ENCODE assay signal across 21 cellular contexts in the genomic region with DNA sequence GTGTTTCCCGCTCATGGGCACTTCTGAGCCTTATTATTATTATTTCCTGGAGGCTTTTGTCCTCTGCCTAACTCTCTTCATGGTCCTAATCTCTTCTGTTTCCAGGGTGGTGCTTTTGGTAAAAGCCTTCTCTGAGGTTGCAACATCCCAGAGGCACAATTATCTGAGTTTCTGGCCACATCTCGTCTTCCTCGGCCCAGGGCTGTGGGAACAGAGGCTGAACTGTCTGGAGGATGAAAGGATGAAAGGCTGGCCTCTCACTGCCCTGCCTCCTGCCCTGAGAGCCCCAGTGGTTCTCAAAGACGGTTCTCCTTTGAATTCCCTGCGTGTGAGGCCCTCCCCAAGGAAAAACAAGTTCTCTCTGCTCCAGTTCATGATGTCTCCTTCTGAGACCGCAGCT. TPM values are rescaled to one million over a fixed set of nuclear protein-coding genes. Genes with fewer than 3 reads are reported as not detected.
DNase-seq lines count a peak whose midpoint lies in the region; ATAC-seq and TF ChIP-seq lines count a peak whose summit lies in the region.
"Had no signal": no experiment of that assay in that cellular context is flagged by ENCODE, and none has a peak within 500 bp of the region (broad histone marks: within the 10 kb centered on the region; RNA-seq: fewer than 3 reads in every experiment).

No MANE protein-coding gene starts in this region.

- no peak for TF ChIP-seq CTCF in activated CD8-positive, alpha-beta T cell treated with anti-CD3 and anti-CD28 coated beads for 36 hours (IDR thresholded peaks at IDR 0.05)
- TF ChIP-seq CTCF in upper lobe of left lung (IDR thresholded peaks at IDR 0.05): no peak
- no peak for TF ChIP-seq CTCF in Peyer's patch (IDR thresholded peaks at IDR 0.05)

- no peaks in the 10 kb centered on the region for H3K27me3 Mint-ChIP-seq in activated CD8-positive, alpha-beta T cell treated with anti-CD3 and anti-CD28 coated beads, Interleukin-2, amount 10 ng/mL, durations not matched to agents 7 days and 5 days (ENCODE audit: low read depth)
- no peaks in the 10 kb centered on the region for H3K27me3 Mint-ChIP-seq in activated CD8-positive, alpha-beta T cell treated with anti-CD3 and anti-CD28 coated beads for 36 hours
- H3K27me3 Mint-ChIP-seq: activated CD4-positive, alpha-beta memory T cell treated with anti-CD3 and anti-CD28 coated beads for 36 hours had no signal

- POLR2A ChIA-PET in activated CD8-positive, alpha-beta T cell treated with anti-CD3 and anti-CD28 coated beads, Interleukin-2, amount 10 ng/mL, durations not matched to agents 7 days and 5 days (lab: Charles Lee): no interaction called here
- POLR2A ChIA-PET in activated CD8-positive, alpha-beta T cell treated with anti-CD3 and anti-CD28 coated beads for 36 hours (lab: Charles Lee): interaction anchor here (0.6 kb wide), 1 partner anchor 13 kb away, joined by 3 read pairs; no protein-coding TSS in a partner anchor

- no peak for ATAC-seq in activated CD8-positive, alpha-beta T cell treated with anti-CD3 and anti-CD28 coated beads, Interleukin-2, amount 10 ng/mL, durations not matched to agents 7 days and 5 days
- ATAC-seq in activated CD8-positive, alpha-beta T cell treated with anti-CD3 and anti-CD28 coated beads for 36 hours: no peak
- ATAC-seq in upper lobe of left lung (ENCODE audit: low FRiP score in 2 of 2) (peak in 1 of 2 donors; percentile 46), GM18867 (IDR thresholded peaks at IDR 0.05; ENCODE audit: unreplicated experiment) (no peak)
- ATAC-seq: WTC11 had no signal

- H3K4me3 ChIP-seq in upper lobe of left lung (no peak overlapping the region), Peyer's patch (no peak overlapping the region)
- H3K4me3 ChIP-seq: SJSA1, spleen had no signal

- H3K4me1 Mint-ChIP-seq in activated CD8-positive, alpha-beta T cell treated with anti-CD3 and anti-CD28 coated beads, Interleukin-2, amount 10 ng/mL, durations not matched to agents 7 days and 5 days (ENCODE audit: low read depth): peaks cover 35% of the 10 kb centered on the region
- H3K4me1 Mint-ChIP-seq in activated CD8-positive, alpha-beta T cell treated with anti-CD3 and anti-CD28 coated beads for 36 hours (ENCODE audit: low read depth): peaks cover 67% of the 10 kb centered on the region

- no peaks in the 10 kb centered on the region for H3K27me3 ChIP-seq in upper lobe of left lung
- H3K27me3 ChIP-seq in Peyer's patch: no peaks in the 10 kb centered on the region
- H3K27me3 ChIP-seq: spleen had no signal

- peak overlapping the region; percentile 60 for H3K27ac Mint-ChIP-seq in activated CD8-positive, alpha-beta T cell treated with anti-CD3 and anti-CD28 coated beads, Interleukin-2, amount 10 ng/mL, durations not matched to agents 7 days and 5 days
- H3K27ac Mint-ChIP-seq in activated CD8-positive, alpha-beta T cell treated with anti-CD3 and anti-CD28 coated beads for 36 hours: no peak overlapping the region
- H3K27ac Mint-ChIP-seq: activated CD4-positive, alpha-beta memory T cell treated with anti-CD3 and anti-CD28 coated beads for 36 hours; mesothelial cell of epicardium had no signal

- no peak for TF ChIP-seq POLR2A in upper lobe of left lung (IDR thresholded peaks at IDR 0.05)
- TF ChIP-seq POLR2A in Peyer's patch (IDR thresholded peaks at IDR 0.05): no peak

- DNase-seq in activated CD8-positive, alpha-beta T cell treated with anti-CD3 and anti-CD28 coated beads, Interleukin-2, amount 10 ng/mL, durations not matched to agents 7 days and 5 days: no peak
- no peak for DNase-seq in activated CD8-positive, alpha-beta T cell treated with anti-CD3 and anti-CD28 coated beads for 36 hours
- DNase-seq in foreskin melanocyte (peak; percentile 92), mesenteric fat pad (ENCODE audit: low spot score) (peak; percentile 30), upper lobe of left lung (no peak), Peyer's patch (no peak), cerebellar nuclear complex (lab: John Stamatoyannopoulos, UW) (no peak)
- DNase-seq: activated CD4-positive, alpha-beta memory T cell treated with anti-CD3 and anti-CD28 coated beads for 36 hours; DMS79; foreskin fibroblast; kidney glomerular epithelial cell; NCI-H187; NCI-H226; NCI-H82; spleen had no signal

- peaks cover 28 to 43% (median 35%) of the 10 kb centered on the region in 4 donors for H3K4me1 ChIP-seq in upper lobe of left lung
- peaks cover 0 to 8% (median 0%) of the 10 kb centered on the region in 4 donors for H3K4me1 ChIP-seq in Peyer's patch
- H3K4me1 ChIP-seq: SJSA1 had no signal

- intact Hi-C loops in activated CD8-positive, alpha-beta T cell treated with anti-CD3 and anti-CD28 coated beads for 36 hours (cut with micrococcal nuclease): no loop called here

- H3K9me3 Mint-ChIP-seq in activated CD8-positive, alpha-beta T cell treated with anti-CD3 and anti-CD28 coated beads, Interleukin-2, amount 10 ng/mL, durations not matched to agents 7 days and 5 days (ENCODE audit: insufficient read depth): peaks cover under 1% of the 10 kb centered on the region
- H3K9me3 Mint-ChIP-seq in activated CD8-positive, alpha-beta T cell treated with anti-CD3 and anti-CD28 coated beads for 36 hours: no peaks in the 10 kb centered on the region
- H3K9me3 Mint-ChIP-seq: mesothelial cell of epicardium, WTC11 had no signal

- peak in 1 of 4 donors; percentile 20 for TF ChIP-seq EP300 in upper lobe of left lung (IDR thresholded peaks at IDR 0.05)

- H3K4me3 Mint-ChIP-seq in activated CD8-positive, alpha-beta T cell treated with anti-CD3 and anti-CD28 coated beads, Interleukin-2, amount 10 ng/mL, durations not matched to agents 7 days and 5 days: no peak overlapping the region
- H3K4me3 Mint-ChIP-seq in activated CD8-positive, alpha-beta T cell treated with anti-CD3 and anti-CD28 coated beads for 36 hours: no peak overlapping the region
- H3K4me3 Mint-ChIP-seq: activated CD4-positive, alpha-beta memory T cell treated with anti-CD3 and anti-CD28 coated beads for 36 hours; mesothelial cell of epicardium; WTC11 had no signal

- H3K36me3 Mint-ChIP-seq in activated CD8-positive, alpha-beta T cell treated with anti-CD3 and anti-CD28 coated beads, Interleukin-2, amount 10 ng/mL, durations not matched to agents 7 days and 5 days (ENCODE audit: low read depth): peaks cover 79% of the 10 kb centered on the region
- peaks cover 75% of the 10 kb centered on the region for H3K36me3 Mint-ChIP-seq in activated CD8-positive, alpha-beta T cell treated with anti-CD3 and anti-CD28 coated beads for 36 hours (ENCODE audit: low read depth)

- CTCF ChIA-PET in activated CD8-positive, alpha-beta T cell treated with anti-CD3 and anti-CD28 coated beads, Interleukin-2, amount 10 ng/mL, durations not matched to agents 7 days and 5 days (lab: Charles Lee): no interaction called here
- CTCF ChIA-PET in activated CD8-positive, alpha-beta T cell treated with anti-CD3 and anti-CD28 coated beads for 36 hours (lab: Charles Lee): no interaction called here

- H3K36me3 ChIP-seq in upper lobe of left lung (peaks cover 0 to 20% (median 0%) of the 10 kb centered on the region in 4 donors), Peyer's patch (no peaks in the 10 kb centered on the region)
- H3K36me3 ChIP-seq: SJSA1 had no signal

- H3K9me3 ChIP-seq in upper lobe of left lung: no peaks in the 10 kb centered on the region
- H3K9me3 ChIP-seq in Peyer's patch: no peaks in the 10 kb centered on the region
- H3K9me3 ChIP-seq: SJSA1 had no signal

- 55 to 86% methylated on average over 4 to 6 of the region's 6 CpGs for WGBS in upper lobe of left lung, 2 donors

- H3K27ac ChIP-seq in upper lobe of left lung: peak overlapping the region; percentile 66 to 76 (median 74)
- H3K27ac ChIP-seq in Peyer's patch: no peak overlapping the region
- H3K27ac ChIP-seq: 22Rv1, KMS-11, SJSA1 had no signal

RNA-seq across cellular contexts. Expression of gene GYPC, which starts 13.8 kb away (rescaled TPM):
- 100 to 1,000 TPM; 163 to 168 TPM for total RNA-seq in activated CD8-positive, alpha-beta T cell treated with anti-CD3 and anti-CD28 coated beads, Interleukin-2, amount 10 ng/mL, durations not matched to agents 7 days and 5 days
- 100 to 1,000 TPM; 172 to 173 TPM for total RNA-seq in activated CD8-positive, alpha-beta T cell treated with anti-CD3 and anti-CD28 coated beads for 36 hours
- total RNA-seq in mesenteric fat pad (175 TPM), upper lobe of left lung (100 to 1,000 TPM in 2 of 6 donors, 10 to 100 TPM in 4; 61.0 to 107 (median 77.5) TPM), Peyer's patch (10 to 100 TPM; 17.4 to 78.4 (median 19.7) TPM)
- total RNA-seq: SJSA1 had no signal

Comparison
In these comparisons a context has a peak if more than half of its experiments do, and no peak if none do; other contexts are left out.
1. DNase-seq: peak in foreskin melanocyte (single experiment) and mesenteric fat pad (single experiment); none in activated CD8-positive, alpha-beta T cell treated with anti-CD3 and anti-CD28 coated beads, Interleukin-2, amount 10 ng/mL, durations not matched to agents 7 days and 5 days (single experiment), activated CD8-positive, alpha-beta T cell treated with anti-CD3 and anti-CD28 coated beads for 36 hours (single experiment), upper lobe of left lung (0 of 2), Peyer's patch (0 of 3) and cerebellar nuclear complex (0 of 2).
2. H3K27ac ChIP-seq: peak in upper lobe of left lung (4 of 4); none in Peyer's patch (0 of 4).